Comparison of ENCODE assay signal across 30 cellular contexts in the genomic region with DNA sequence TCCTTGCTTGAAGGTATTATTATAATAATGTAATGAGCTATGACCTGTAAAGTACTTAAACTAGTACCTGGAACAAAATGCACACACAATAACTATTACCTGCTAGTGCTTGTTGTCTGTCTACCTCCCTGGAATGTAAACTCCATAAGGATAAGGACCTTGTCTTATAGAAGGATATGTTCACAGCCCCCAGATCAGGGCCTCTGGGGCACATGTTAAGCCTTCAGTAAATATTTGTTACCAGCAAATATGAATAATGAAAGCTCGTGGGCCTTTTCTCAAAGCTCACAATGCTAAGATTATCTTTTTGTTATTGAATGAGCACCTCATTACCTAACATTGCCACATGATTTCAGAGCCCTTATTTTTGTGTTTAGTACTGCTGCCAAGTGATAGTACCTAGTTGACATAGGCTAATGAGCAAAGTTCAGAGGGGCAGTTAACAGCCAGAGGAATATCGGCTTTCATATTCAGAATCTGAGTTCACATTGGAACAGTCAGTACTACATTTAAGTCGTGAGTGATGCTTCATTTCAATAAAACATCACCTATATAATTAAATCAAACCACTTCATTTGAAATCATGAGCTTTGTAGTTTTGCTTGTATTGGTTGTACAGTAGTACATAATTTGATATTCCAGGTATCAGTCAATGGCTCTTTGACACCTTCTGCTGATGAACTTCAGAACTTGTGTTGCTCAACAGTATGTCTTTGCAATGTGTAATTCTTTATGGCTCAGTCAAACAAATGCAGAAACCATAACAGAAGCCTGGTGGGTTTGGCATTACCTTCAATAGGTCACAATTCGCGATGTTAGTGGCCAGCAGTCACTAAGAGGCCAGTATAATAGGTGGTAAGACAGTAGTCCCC. TPM values are rescaled to one million over a fixed set of nuclear protein-coding genes. Genes with fewer than 3 reads are reported as not detected.
"Had no signal": no experiment of that assay in that cellular context is flagged by ENCODE, and none has a peak within 500 bp of the region (broad histone marks: within the 10 kb centered on the region; RNA-seq: fewer than 3 reads in every experiment).

No MANE protein-coding gene starts in this region.

- H3K4me1 ChIP-seq: ascending aorta, SJCRH30 had no signal

- H3K9me3 ChIP-seq: SJCRH30 had no signal

- H3K27me3 ChIP-seq: ascending aorta, cardiac muscle cell, SJCRH30 had no signal

- H3K36me3 ChIP-seq: ascending aorta, cardiac muscle cell, SJCRH30, WERI-Rb-1 had no signal

- H3K27ac ChIP-seq: ascending aorta, cardiac muscle cell, SJCRH30, SK-N-MC, WERI-Rb-1 had no signal

- DNase-seq: activated CD4-positive, alpha-beta memory T cell treated with anti-CD3 and anti-CD28 coated beads for 36 hours; activated CD4-positive, alpha-beta T cell treated with anti-CD3 and anti-CD28 coated beads, Interleukin-2, amount 10 ng/mL, durations not matched to agents 7 days and 5 days; activated CD8-positive, alpha-beta memory T cell treated with anti-CD3 and anti-CD28 coated beads, Interleukin-2, amount 50 U/mL, for 4 hours; activated effector memory CD4-positive, alpha-beta T cell treated with anti-CD3 and anti-CD28 coated beads, Interleukin-2, amount 50 U/mL, for 16 hours; activated naive CD4-positive, alpha-beta T cell; activated naive CD4-positive, alpha-beta T cell treated with anti-CD3 and anti-CD28 coated beads, Interleukin-2, amount 50 U/mL, for 16 hours; activated naive CD8-positive, alpha-beta T cell treated with anti-CD3 and anti-CD28 coated beads for 36 hours; activated T-cell treated with anti-CD3 and anti-CD28 coated beads for 4 hours; activated T-cell treated with anti-CD3 and anti-CD28 coated beads, Interleukin-2, amount 50 U/mL, for 4 hours; amygdala; NCI-H1105; NCI-H1417 treated with DMSO at 0.1 percent for 48 hours; NCI-H187 treated with DMSO at 0.1 percent for 48 hours; NCI-H2081; NCI-H345; NCI-H524 treated with DMSO at 0.1 percent for 48 hours; SHP77; SJCRH30; T1000; WERI-Rb-1 had no signal

- H3K4me3 ChIP-seq: ascending aorta, cardiac muscle cell, SJCRH30, SK-N-MC had no signal

RNA-seq across cellular contexts. Expression of a gene that starts 11.8 kb away (rescaled TPM):
- total RNA-seq: activated CD4-positive, alpha-beta memory T cell treated with anti-CD3 and anti-CD28 coated beads for 36 hours; activated CD4-positive, alpha-beta T cell treated with anti-CD3 and anti-CD28 coated beads, Interleukin-2, amount 10 ng/mL, durations not matched to agents 7 days and 5 days; activated naive CD8-positive, alpha-beta T cell treated with anti-CD3 and anti-CD28 coated beads for 36 hours; activated T-cell treated with anti-CD3 and anti-CD28 coated beads, Interleukin-2, amount 50 U/mL, for 4 hours; activated T-helper 1 cell treated with anti-CD3 and anti-CD28 coated beads, Interleukin-12 subunit alpha, Interleukin-12 subunit beta, Interleukin-2, Interleukin-4 antibody, amounts not matched to agents 30 ng/mL and 10 ng/mL and 1 ng/mL, durations not matched to agents 14 hours and 24 hours and 36 hours; ascending aorta; cardiac muscle cell; chondrocyte; MCF 10A; NCI-H460; RPMI7951; SJCRH30; T-helper 1 cell treated with Interleukin-12 subunit alpha and Interleukin-12 subunit beta and Interleukin-4 antibody, amounts not matched to agents 30 ng/mL and 1 ng/mL, for 36 hours; T-helper 2 cell treated with Interferon-gamma antibody and Interleukin-4, amounts not matched to agents 100 ng/mL and 5 ng/mL, for 36 hours had no signal
- polyA plus RNA-seq: cardiac muscle cell had no signal
